Comparison of ENCODE assay signal across 17 cellular contexts in the genomic region with DNA sequence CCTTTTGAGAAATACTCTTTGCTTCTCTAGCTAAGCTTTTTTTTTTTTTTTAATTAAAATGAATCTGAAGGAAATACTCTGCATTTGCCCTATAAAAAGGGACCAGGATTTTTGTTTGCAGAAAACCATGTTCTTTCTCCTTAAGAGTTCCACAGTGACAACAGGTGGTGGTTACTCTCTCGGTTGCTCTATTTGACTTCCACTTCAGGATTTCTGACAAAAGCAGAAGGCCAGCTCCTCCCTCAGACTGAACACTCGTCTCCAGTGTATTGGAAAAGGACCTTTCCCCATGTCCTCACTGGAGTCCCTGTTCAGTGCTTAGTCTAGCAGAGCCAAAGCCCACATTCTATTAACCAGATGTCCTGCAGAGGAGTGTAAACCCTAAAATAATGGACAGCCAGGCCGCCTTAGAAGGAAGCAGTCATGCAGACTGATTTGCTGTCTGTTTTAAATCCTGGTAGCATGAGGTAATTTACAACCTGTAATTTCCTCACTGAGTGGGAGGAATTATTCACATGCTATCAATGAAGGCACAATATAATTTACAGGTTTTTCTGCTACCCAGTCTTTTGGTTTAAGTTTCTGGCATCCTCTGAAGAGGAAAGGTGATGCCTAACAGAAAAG.
DNase-seq lines count a peak whose midpoint lies in the region; ATAC-seq and TF ChIP-seq lines count a peak whose summit lies in the region.
"Had no signal": no experiment of that assay in that cellular context is flagged by ENCODE, and none has a peak within 500 bp of the region (broad histone marks: within the 10 kb centered on the region; RNA-seq: fewer than 3 reads in every experiment).

No MANE protein-coding gene starts in this region.

- peaks cover 28% of the 10 kb centered on the region for H3K4me1 Mint-ChIP-seq in activated B cell treated with CpG ODN at 0.5 μM for 24 hours

- H2BK12ac ChIP-seq in neuronal stem cell (ENCODE audit: low read length) = no peak overlapping the region

- peak overlapping the region; percentile 19 for H3K27ac Mint-ChIP-seq in activated B cell treated with CpG ODN at 0.5 μM for 24 hours
- H3K27ac Mint-ChIP-seq: dendritic cell treated with granulocyte-macrophage colony-stimulating factor and Interleukin-4, amounts not matched to agents 40 ng/mL and 50 ng/mL, for 4 days; mesothelial cell of epicardium had no signal

- intact Hi-C loops in activated B cell treated with CpG ODN at 0.5 μM for 24 hours (cut with micrococcal nuclease) = no loop called here

- TF ChIP-seq EP300 in Ishikawa (IDR thresholded peaks at IDR 0.05; ENCODE audit: borderline replicate concordance) = peak; percentile 98

- no peak overlapping the region for H3K4ac ChIP-seq in neuronal stem cell (ENCODE audit: low read length)

- H2BK120ac ChIP-seq in neuronal stem cell (ENCODE audit: low read depth, low read length) = no peak overlapping the region

- no peak overlapping the region for H3K14ac ChIP-seq in neuronal stem cell (ENCODE audit: low read length)

- H2BK15ac ChIP-seq in neuronal stem cell (ENCODE audit: low read length) = no peak overlapping the region

- no peak for TF ChIP-seq CTCF in activated B cell treated with CpG ODN at 0.5 μM for 24 hours (IDR thresholded peaks at IDR 0.05)

- H4K91ac ChIP-seq in neuronal stem cell (ENCODE audit: low read depth, low read length, poor library complexity) = no peak overlapping the region

- H3K27me3 ChIP-seq in neuronal stem cell (ENCODE audit: control insufficient read depth in 3 of 3, insufficient read depth in 3 of 3, low read depth in 1 of 3, low read length in 3 of 3) = no peaks in the 10 kb centered on the region
- H3K27me3 ChIP-seq: pancreas, testis had no signal

- H3K18ac ChIP-seq in neuronal stem cell (ENCODE audit: low read length) = no peak overlapping the region

- no peak overlapping the region for H3K4me3 Mint-ChIP-seq in activated B cell treated with CpG ODN at 0.5 μM for 24 hours
- H3K4me3 Mint-ChIP-seq: dendritic cell treated with granulocyte-macrophage colony-stimulating factor and Interleukin-4, amounts not matched to agents 40 ng/mL and 50 ng/mL, for 4 days; mesothelial cell of epicardium had no signal

- ATAC-seq in activated B cell treated with CpG ODN at 0.5 μM for 24 hours (ENCODE audit: low read depth) (no peak), GM18498 (IDR thresholded peaks at IDR 0.05; ENCODE audit: unreplicated experiment) (no peak)

- no peak overlapping the region for H2BK5ac ChIP-seq in neuronal stem cell (ENCODE audit: low read length)

- no peaks in the 10 kb centered on the region for H3K36me3 ChIP-seq in neuronal stem cell (replicated peaks in 1 of 2; ENCODE audit: control insufficient read depth in 2 of 2, insufficient read depth in 2 of 2, low read length in 2 of 2)
- H3K36me3 ChIP-seq: pancreas had no signal

- H3K4me1 ChIP-seq in neuronal stem cell (ENCODE audit: control insufficient read depth in 2 of 2, insufficient read depth in 1 of 2, low read depth in 1 of 2, low read length in 2 of 2) = peaks cover 5 to 6% of the 10 kb centered on the region in 2 donors
- H3K4me1 ChIP-seq: pancreas, testis had no signal

- H4K8ac ChIP-seq in neuronal stem cell (ENCODE audit: low read depth, low read length) = no peak overlapping the region

- H3K9me3 Mint-ChIP-seq in activated B cell treated with CpG ODN at 0.5 μM for 24 hours = no peaks in the 10 kb centered on the region
- H3K9me3 Mint-ChIP-seq: mesothelial cell of epicardium had no signal

- H2AFZ ChIP-seq in neuronal stem cell (ENCODE audit: low read length) = peak overlapping the region; percentile 71

- H3K27ac ChIP-seq in neuronal stem cell (replicated peaks; ENCODE audit: low read length) = peak overlapping the region; percentile 70
- H3K27ac ChIP-seq: pancreas, testis had no signal

- no peaks in the 10 kb centered on the region for H3K79me1 ChIP-seq in neuronal stem cell (ENCODE audit: low read depth, low read length)

- TF ChIP-seq RAD21 in Ishikawa (IDR thresholded peaks at IDR 0.05; ENCODE audit: low read depth) = peak; percentile 28

- H3K23ac ChIP-seq in neuronal stem cell (ENCODE audit: low read depth, low read length, poor library complexity) = no peak overlapping the region

- CTCF ChIA-PET in activated B cell treated with CpG ODN at 0.5 μM for 24 hours (lab: Charles Lee) = no interaction called here

- H3K27me3 Mint-ChIP-seq in activated B cell treated with CpG ODN at 0.5 μM for 24 hours = no peaks in the 10 kb centered on the region
- H3K27me3 Mint-ChIP-seq: dendritic cell treated with granulocyte-macrophage colony-stimulating factor and Interleukin-4, amounts not matched to agents 40 ng/mL and 50 ng/mL, for 4 days had no signal

- no CpG with 5 or more reads among the region's 3 CpGs for WGBS in neuronal stem cell (ENCODE audit: extremely low coverage in 2 of 2, insufficient read length in 2 of 2, insufficient replicate concordance in 1 of 2), 2 donors

- no peaks in the 10 kb centered on the region for H3K9me3 ChIP-seq in neuronal stem cell (replicated peaks in 1 of 2; ENCODE audit: control insufficient read depth in 2 of 2, insufficient read depth in 1 of 2, low read depth in 1 of 2, low read length in 2 of 2)
- H3K9me3 ChIP-seq: pancreas, testis had no signal

- H2AK5ac ChIP-seq in neuronal stem cell (ENCODE audit: low read depth, low read length) = no peak overlapping the region

- H3K4me3 ChIP-seq in neuronal stem cell (ENCODE audit: low read length in 2 of 2) = no peak overlapping the region
- H3K4me3 ChIP-seq: pancreas, testis had no signal

- no peak overlapping the region for H3K9ac ChIP-seq in neuronal stem cell (ENCODE audit: low read depth, low read length, poor library complexity)

- H3K36me3 Mint-ChIP-seq in activated B cell treated with CpG ODN at 0.5 μM for 24 hours (ENCODE audit: low read depth) = no peaks in the 10 kb centered on the region
- H3K36me3 Mint-ChIP-seq: mesothelial cell of epicardium had no signal

- peak; percentile 99 for DNase-seq in NCI-H2081 treated with DMSO at 0.1 percent for 48 hours (lab: John Stamatoyannopoulos, UW)
- DNase-seq in activated B cell treated with CpG ODN at 0.5 μM for 24 hours = no peak
- peak; percentile 55 for DNase-seq in neuronal stem cell (ENCODE audit: low spot score)
- no peak for DNase-seq in UCSD-AML1 (lab: John Stamatoyannopoulos, UW; ENCODE audit: unreplicated experiment)
- no peak for DNase-seq in midbrain (lab: John Stamatoyannopoulos, UW)
- DNase-seq in GM03348 (ENCODE audit: low spot score) = no peak
- DNase-seq: activated CD4-positive, alpha-beta T cell treated with anti-CD3 and anti-CD28 coated beads, Interleukin-2, amount 50 U/mL, for 1 hour; activated T-cell treated with anti-CD3 and anti-CD28 coated beads, Interleukin-2, amount 50 U/mL, for 48 hours; amniotic stem cell; C1 segment of cervical spinal cord; pancreas; T-helper 2 cell; testis had no signal

- POLR2A ChIA-PET in activated B cell treated with CpG ODN at 0.5 μM for 24 hours (lab: Charles Lee) = no interaction called here

- no peak overlapping the region for H3K4me2 ChIP-seq in neuronal stem cell (ENCODE audit: insufficient read depth, low read length, poor library complexity, severe bottlenecking)

TF ChIP-seq in Ishikawa, 13 proteins besides CTCF, POLR2A, EP300 and RAD21:
- TF ChIP-seq NFIC (IDR thresholded peaks at IDR 0.05) (peak; percentile 95), FOXM1 (IDR thresholded peaks at IDR 0.05; ENCODE audit: borderline replicate concordance, low read depth) (peak; percentile 97), CEBPB (IDR thresholded peaks at IDR 0.05) (peak; percentile 75), TAF1 (IDR thresholded peaks at IDR 0.05; ENCODE audit: low read depth) (no peak), TCF12 (IDR thresholded peaks at IDR 0.05; ENCODE audit: low read depth) (peak; percentile 98), CREB1 (IDR thresholded peaks at IDR 0.05; ENCODE audit: low read depth) (no peak), TEAD4 (IDR thresholded peaks at IDR 0.05) (peak; percentile 90), EGR1 (IDR thresholded peaks at IDR 0.05) (peak; percentile 93), YY1 (IDR thresholded peaks at IDR 0.05; ENCODE audit: low read depth) (0 out of 2 replicates have a peak, but pooled peaks have one; percentile 36), ZBTB7A (IDR thresholded peaks at IDR 0.05; ENCODE audit: low read depth) (no peak)
- TF ChIP-seq, protein P1, sequence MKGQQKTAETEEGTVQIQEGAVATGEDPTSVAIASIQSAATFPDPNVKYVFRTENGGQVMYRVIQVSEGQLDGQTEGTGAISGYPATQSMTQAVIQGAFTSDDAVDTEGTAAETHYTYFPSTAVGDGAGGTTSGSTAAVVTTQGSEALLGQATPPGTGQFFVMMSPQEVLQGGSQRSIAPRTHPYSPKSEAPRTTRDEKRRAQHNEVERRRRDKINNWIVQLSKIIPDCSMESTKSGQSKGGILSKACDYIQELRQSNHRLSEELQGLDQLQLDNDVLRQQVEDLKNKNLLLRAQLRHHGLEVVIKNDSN (IDR thresholded peaks at IDR 0.05) = 0 out of 2 replicates have a peak, but pooled peaks have one; percentile 8
- TF ChIP-seq, protein P2, sequence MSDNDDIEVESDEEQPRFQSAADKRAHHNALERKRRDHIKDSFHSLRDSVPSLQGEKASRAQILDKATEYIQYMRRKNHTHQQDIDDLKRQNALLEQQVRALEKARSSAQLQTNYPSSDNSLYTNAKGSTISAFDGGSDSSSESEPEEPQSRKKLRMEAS (IDR thresholded peaks at IDR 0.05) = peak; percentile 66
TF ChIP-seq in Ishikawa: peak in this region for 9.

Comparison
In these comparisons a context has a peak if more than half of its experiments do, and no peak if none do; other contexts are left out.
1. DNase-seq: peak in NCI-H2081 treated with DMSO at 0.1 percent for 48 hours (single experiment) and neuronal stem cell (single experiment); none in activated B cell treated with CpG ODN at 0.5 μM for 24 hours (single experiment), UCSD-AML1 (single experiment), midbrain (single experiment) and GM03348 (single experiment).